ENCODE assay signal across 21 cellular contexts in the genomic region with DNA sequence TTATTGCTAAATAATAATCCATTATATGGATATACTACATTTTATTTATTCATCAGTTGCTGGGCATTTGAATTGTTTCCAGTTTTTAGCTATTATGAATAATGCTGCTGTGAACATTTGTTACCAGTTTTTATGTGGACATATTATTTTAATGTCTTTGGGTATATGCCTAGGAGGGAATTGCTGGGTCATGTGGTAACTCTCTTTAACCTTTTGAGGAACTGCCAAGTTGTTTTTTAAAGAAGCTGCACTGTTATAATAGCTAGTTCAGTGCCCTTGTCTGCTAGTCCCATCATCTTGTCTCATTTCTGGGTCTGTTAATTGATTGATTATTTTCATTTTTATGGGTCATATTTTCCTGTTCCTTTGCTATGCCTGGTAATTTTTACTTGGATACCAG. TPM values are rescaled to one million over a fixed set of nuclear protein-coding genes. Genes with fewer than 3 reads are reported as not detected.
DNase-seq lines count a peak whose midpoint lies in the region; TF ChIP-seq lines count a peak whose summit lies in the region.
"Had no signal": no experiment of that assay in that cellular context is flagged by ENCODE, and none has a peak within 500 bp of the region (broad histone marks: within the 10 kb centered on the region; RNA-seq: fewer than 3 reads in every experiment).

No MANE protein-coding gene starts in this region.

- peak; percentile 28 for DNase-seq in SIG-M5 treated with dmso at 0.1 percent for 504 hours (lab: John Stamatoyannopoulos, UW; ENCODE audit: unreplicated experiment)
- no peak for DNase-seq in SIG-M5 (lab: John Stamatoyannopoulos, UW)
- DNase-seq in MV-4-11 (lab: John Stamatoyannopoulos, UW): peak; percentile 63
- no peak for DNase-seq in breast epithelium (ENCODE audit: low spot score in 2 of 2)
- peak; percentile 57 for DNase-seq in stromal cell of bone marrow (ENCODE audit: low read depth)
- DNase-seq in NCI-H774 (lab: John Stamatoyannopoulos, UW): no peak
- DNase-seq in NCI-H510A (lab: John Stamatoyannopoulos, UW): no peak
- DNase-seq in COR-L47 (lab: John Stamatoyannopoulos, UW): no peak
- DNase-seq: activated B cell treated with CpG ODN at 0.5 μM for 24 hours; activated CD4-positive, alpha-beta memory T cell treated with anti-CD3 and anti-CD28 coated beads, Interleukin-2, amount 10 ng/mL, durations not matched to agents 7 days and 5 days; activated T-cell treated with anti-CD3 and anti-CD28 coated beads, Interleukin-2, amount 50 U/mL, for 48 hours; effector memory CD8-positive, alpha-beta T cell; esophagus squamous epithelium; immature natural killer cell; lower lobe of right lung; NCI-H1694; NCI-H226; sigmoid colon; stimulated activated naive CD4-positive, alpha-beta T cell; T-helper 2 cell had no signal

- no peaks in the 10 kb centered on the region for H3K27me3 ChIP-seq in breast epithelium
- H3K27me3 ChIP-seq: esophagus squamous epithelium, sigmoid colon had no signal

- H3K4me1 ChIP-seq in breast epithelium: peaks cover 3 to 26% of the 10 kb centered on the region in 2 donors

- intact Hi-C loops in breast epithelium (cut with DNase I; ENCODE audit: low total_unique reads): no loop called here

- no peak overlapping the region for H3K4me3 ChIP-seq in breast epithelium
- H3K4me3 ChIP-seq: esophagus squamous epithelium, lower lobe of right lung, sigmoid colon had no signal

- TF ChIP-seq CTCF in breast epithelium (IDR thresholded peaks at IDR 0.05): no peak

- TF ChIP-seq POLR2A in breast epithelium (IDR thresholded peaks at IDR 0.05): no peak

- H3K27ac ChIP-seq in breast epithelium: peak overlapping the region; percentile 43 to 65
- H3K27ac ChIP-seq: 22Rv1, lower lobe of right lung had no signal

- peaks cover 0 to 7% of the 10 kb centered on the region in 2 donors for H3K9me3 ChIP-seq in breast epithelium
- H3K9me3 ChIP-seq: sigmoid colon had no signal

- no peaks in the 10 kb centered on the region for H3K36me3 ChIP-seq in breast epithelium
- H3K36me3 ChIP-seq: lower lobe of right lung, sigmoid colon had no signal

RNA-seq across cellular contexts. Expression of gene FOXO3, which starts 56.3 kb away (rescaled TPM):
- total RNA-seq in breast epithelium: 100 to 1,000 TPM; 107 to 181 (median 155) TPM

Comparison
In these comparisons a context has a peak if more than half of its experiments do, and no peak if none do; other contexts are left out.
1. DNase-seq: peak in SIG-M5 treated with dmso at 0.1 percent for 504 hours (single experiment), MV-4-11 (single experiment) and stromal cell of bone marrow (single experiment); none in SIG-M5 (single experiment), breast epithelium (0 of 2), NCI-H774 (single experiment), NCI-H510A (single experiment) and COR-L47 (single experiment).